Comparison of ENCODE assay signal across 18 cellular contexts in genomic region chr11:19844806-19845205, GRCh38.
DNase-seq lines count a peak whose midpoint lies in the region; ATAC-seq, FAIRE-seq and TF ChIP-seq lines count a peak whose summit lies in the region.
"Had no signal": no experiment of that assay in that cellular context is flagged by ENCODE, and none has a peak within 500 bp of the region (broad histone marks: within the 10 kb centered on the region; RNA-seq: fewer than 3 reads in every experiment).

No MANE protein-coding gene starts in this region.

- H3K79me2 ChIP-seq in osteoblast (ENCODE audit: insufficient read depth, low read length): peaks cover 92% of the 10 kb centered on the region

- no peak overlapping the region for H3K27ac ChIP-seq in osteoblast (ENCODE audit: low read depth, low read length)
- H3K27ac ChIP-seq: A549, Peyer's patch had no signal

- H3K4me3 ChIP-seq in osteoblast (ENCODE audit: insufficient read depth, low read length): no peak overlapping the region
- H3K4me3 ChIP-seq: A549, GM23338, Peyer's patch had no signal

- no peaks in the 10 kb centered on the region for H3K27me3 ChIP-seq in osteoblast (ENCODE audit: insufficient read depth, low read length)
- H3K27me3 ChIP-seq: Peyer's patch had no signal

- no peak overlapping the region for H3K4me2 ChIP-seq in osteoblast (ENCODE audit: insufficient read depth, low read length)
- H3K4me2 ChIP-seq: A549, GM23338 had no signal

- no peak overlapping the region for H2AFZ ChIP-seq in osteoblast (ENCODE audit: low read length)
- H2AFZ ChIP-seq: GM23338 had no signal

- H3K9me3 ChIP-seq in osteoblast (ENCODE audit: low read depth, low read length): no peaks in the 10 kb centered on the region
- H3K9me3 ChIP-seq: A549, Peyer's patch had no signal

- TF ChIP-seq CTCF in osteoblast (IDR thresholded peaks at IDR 0.05; ENCODE audit: extremely low read depth, low read depth, low read length): no peak

- peak; percentile 88 for FAIRE-seq in frontal cortex (lab: Jason Lieb, UNC)
- FAIRE-seq: A549, G401.6, HepG2 had no signal

- ATAC-seq in GM18520 (IDR thresholded peaks at IDR 0.05; ENCODE audit: unreplicated experiment): no peak
- ATAC-seq: A549, GM23338, HepG2 had no signal

- H3K4me1 ChIP-seq in osteoblast (ENCODE audit: insufficient read depth, low read length): peaks cover 12% of the 10 kb centered on the region
- H3K4me1 ChIP-seq: A549, Peyer's patch had no signal

- peaks cover 6% of the 10 kb centered on the region for H3K36me3 ChIP-seq in osteoblast (ENCODE audit: insufficient read depth, low read length)
- H3K36me3 ChIP-seq: Peyer's patch had no signal

- DNase-seq in ELR (ENCODE audit: low read depth): peak; percentile 16
- DNase-seq in SW480 (ENCODE audit: low spot score): peak; percentile 70
- DNase-seq in frontal cortex (ENCODE audit: low spot score in 2 of 2): peak in 1 of 2 donors; percentile 59
- DNase-seq in pons (ENCODE audit: low spot score): peak; percentile 98
- no peak for DNase-seq in iPS-NIHi11 (ENCODE audit: low spot score)
- no peak for DNase-seq in DMS53 treated with DMSO at 0.1 percent for 48 hours (lab: John Stamatoyannopoulos, UW; ENCODE audit: unreplicated experiment)
- DNase-seq in osteoblast (ENCODE audit: insufficient read length, low spot score, missing footprints): no peak
- DNase-seq: DMS79, NCI-H1105 treated with DMSO at 0.1 percent for 48 hours, NCI-H187, NCI-H774, Peyer's patch, SHP77 treated with DMSO at 0.1 percent for 48 hours had no signal

- peaks cover 6% of the 10 kb centered on the region for H4K20me1 ChIP-seq in osteoblast (ENCODE audit: insufficient read depth, low read length)

Comparison
In these comparisons a context has a peak if more than half of its experiments do, and no peak if none do; other contexts are left out.
1. DNase-seq: peak in ELR (single experiment), SW480 (single experiment) and pons (single experiment); none in iPS-NIHi11 (single experiment), DMS53 treated with DMSO at 0.1 percent for 48 hours (single experiment) and osteoblast (single experiment).